ENCODE assay signal across 1 cellular context in genomic region chr2:226329180-226329579, GRCh38.
TF ChIP-seq lines count a peak whose summit lies in the region.

No MANE protein-coding gene starts in this region.

TF ChIP-seq in GM12878, 131 proteins besides CTCF, POLR2A, EP300 and RAD21:
- TF ChIP-seq WRNIP1 (IDR thresholded peaks at IDR 0.05; ENCODE audit: borderline replicate concordance, low read depth, low read length) (no peak), ZNF24 (IDR thresholded peaks at IDR 0.05) (no peak), TARDBP (IDR thresholded peaks at IDR 0.05; ENCODE audit: borderline replicate concordance) (no peak), SUPT20H (IDR thresholded peaks at IDR 0.05; ENCODE audit: borderline replicate concordance, control insufficient read depth, low read depth, low read length) (no peak), SRF (IDR thresholded peaks at IDR 0.05; ENCODE audit: low read depth in 2 of 2, low read length in 2 of 2) (no peak), ZNF384 (IDR thresholded peaks at IDR 0.05; ENCODE audit: borderline replicate concordance, low read depth, low read length) (no peak), MYC (IDR thresholded peaks at IDR 0.05; ENCODE audit: insufficient read depth, insufficient read length, insufficient replicate concordance, low read length, severe bottlenecking) (no peak), NRF1 (conservative IDR thresholded peaks at IDR 0.05; ENCODE audit: low read depth, low read length) (no peak), SMAD1 (IDR thresholded peaks at IDR 0.05; ENCODE audit: low read depth, partially characterized antibody) (no peak), FOS (IDR thresholded peaks at IDR 0.05; ENCODE audit: borderline replicate concordance, extremely low read depth, insufficient read length) (no peak), STAT1 (conservative IDR thresholded peaks at IDR 0.05) (no peak), JUNB (IDR thresholded peaks at IDR 0.05) (no peak), ESRRA (IDR thresholded peaks at IDR 0.05; ENCODE audit: low read length) (no peak), GABPA (IDR thresholded peaks at IDR 0.05; ENCODE audit: low read depth) (no peak), MTA2 (IDR thresholded peaks at IDR 0.05; ENCODE audit: low read depth) (no peak)
- TF ChIP-seq, protein P1, sequence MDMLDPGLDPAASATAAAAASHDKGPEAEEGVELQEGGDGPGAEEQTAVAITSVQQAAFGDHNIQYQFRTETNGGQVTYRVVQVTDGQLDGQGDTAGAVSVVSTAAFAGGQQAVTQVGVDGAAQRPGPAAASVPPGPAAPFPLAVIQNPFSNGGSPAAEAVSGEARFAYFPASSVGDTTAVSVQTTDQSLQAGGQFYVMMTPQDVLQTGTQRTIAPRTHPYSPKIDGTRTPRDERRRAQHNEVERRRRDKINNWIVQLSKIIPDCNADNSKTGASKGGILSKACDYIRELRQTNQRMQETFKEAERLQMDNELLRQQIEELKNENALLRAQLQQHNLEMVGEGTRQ (IDR thresholded peaks at IDR 0.05; ENCODE audit: borderline replicate concordance, low read depth, low read length), result no peak
- TF ChIP-seq, protein P2, sequence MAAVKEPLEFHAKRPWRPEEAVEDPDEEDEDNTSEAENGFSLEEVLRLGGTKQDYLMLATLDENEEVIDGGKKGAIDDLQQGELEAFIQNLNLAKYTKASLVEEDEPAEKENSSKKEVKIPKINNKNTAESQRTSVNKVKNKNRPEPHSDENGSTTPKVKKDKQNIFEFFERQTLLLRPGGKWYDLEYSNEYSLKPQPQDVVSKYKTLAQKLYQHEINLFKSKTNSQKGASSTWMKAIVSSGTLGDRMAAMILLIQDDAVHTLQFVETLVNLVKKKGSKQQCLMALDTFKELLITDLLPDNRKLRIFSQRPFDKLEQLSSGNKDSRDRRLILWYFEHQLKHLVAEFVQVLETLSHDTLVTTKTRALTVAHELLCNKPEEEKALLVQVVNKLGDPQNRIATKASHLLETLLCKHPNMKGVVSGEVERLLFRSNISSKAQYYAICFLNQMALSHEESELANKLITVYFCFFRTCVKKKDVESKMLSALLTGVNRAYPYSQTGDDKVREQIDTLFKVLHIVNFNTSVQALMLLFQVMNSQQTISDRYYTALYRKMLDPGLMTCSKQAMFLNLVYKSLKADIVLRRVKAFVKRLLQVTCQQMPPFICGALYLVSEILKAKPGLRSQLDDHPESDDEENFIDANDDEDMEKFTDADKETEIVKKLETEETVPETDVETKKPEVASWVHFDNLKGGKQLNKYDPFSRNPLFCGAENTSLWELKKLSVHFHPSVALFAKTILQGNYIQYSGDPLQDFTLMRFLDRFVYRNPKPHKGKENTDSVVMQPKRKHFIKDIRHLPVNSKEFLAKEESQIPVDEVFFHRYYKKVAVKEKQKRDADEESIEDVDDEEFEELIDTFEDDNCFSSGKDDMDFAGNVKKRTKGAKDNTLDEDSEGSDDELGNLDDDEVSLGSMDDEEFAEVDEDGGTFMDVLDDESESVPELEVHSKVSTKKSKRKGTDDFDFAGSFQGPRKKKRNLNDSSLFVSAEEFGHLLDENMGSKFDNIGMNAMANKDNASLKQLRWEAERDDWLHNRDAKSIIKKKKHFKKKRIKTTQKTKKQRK (IDR thresholded peaks at IDR 0.05; ENCODE audit: low read depth, low read length), result no peak
- TF ChIP-seq, protein P3, sequence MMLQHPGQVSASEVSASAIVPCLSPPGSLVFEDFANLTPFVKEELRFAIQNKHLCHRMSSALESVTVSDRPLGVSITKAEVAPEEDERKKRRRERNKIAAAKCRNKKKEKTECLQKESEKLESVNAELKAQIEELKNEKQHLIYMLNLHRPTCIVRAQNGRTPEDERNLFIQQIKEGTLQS (IDR thresholded peaks at IDR 0.05; ENCODE audit: borderline replicate concordance, extremely low read depth, low read depth, low read length), result no peak
- TF ChIP-seq, protein P4, sequence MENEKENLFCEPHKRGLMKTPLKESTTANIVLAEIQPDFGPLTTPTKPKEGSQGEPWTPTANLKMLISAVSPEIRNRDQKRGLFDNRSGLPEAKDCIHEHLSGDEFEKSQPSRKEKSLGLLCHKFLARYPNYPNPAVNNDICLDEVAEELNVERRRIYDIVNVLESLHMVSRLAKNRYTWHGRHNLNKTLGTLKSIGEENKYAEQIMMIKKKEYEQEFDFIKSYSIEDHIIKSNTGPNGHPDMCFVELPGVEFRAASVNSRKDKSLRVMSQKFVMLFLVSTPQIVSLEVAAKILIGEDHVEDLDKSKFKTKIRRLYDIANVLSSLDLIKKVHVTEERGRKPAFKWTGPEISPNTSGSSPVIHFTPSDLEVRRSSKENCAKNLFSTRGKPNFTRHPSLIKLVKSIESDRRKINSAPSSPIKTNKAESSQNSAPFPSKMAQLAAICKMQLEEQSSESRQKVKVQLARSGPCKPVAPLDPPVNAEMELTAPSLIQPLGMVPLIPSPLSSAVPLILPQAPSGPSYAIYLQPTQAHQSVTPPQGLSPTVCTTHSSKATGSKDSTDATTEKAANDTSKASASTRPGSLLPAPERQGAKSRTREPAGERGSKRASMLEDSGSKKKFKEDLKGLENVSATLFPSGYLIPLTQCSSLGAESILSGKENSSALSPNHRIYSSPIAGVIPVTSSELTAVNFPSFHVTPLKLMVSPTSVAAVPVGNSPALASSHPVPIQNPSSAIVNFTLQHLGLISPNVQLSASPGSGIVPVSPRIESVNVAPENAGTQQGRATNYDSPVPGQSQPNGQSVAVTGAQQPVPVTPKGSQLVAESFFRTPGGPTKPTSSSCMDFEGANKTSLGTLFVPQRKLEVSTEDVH (IDR thresholded peaks at IDR 0.05; ENCODE audit: low read depth, partially characterized antibody), result no peak
TF ChIP-seq in GM12878: peak in this region for 0.
